ENCODE assay signal across 2 cellular contexts in the genomic region with DNA sequence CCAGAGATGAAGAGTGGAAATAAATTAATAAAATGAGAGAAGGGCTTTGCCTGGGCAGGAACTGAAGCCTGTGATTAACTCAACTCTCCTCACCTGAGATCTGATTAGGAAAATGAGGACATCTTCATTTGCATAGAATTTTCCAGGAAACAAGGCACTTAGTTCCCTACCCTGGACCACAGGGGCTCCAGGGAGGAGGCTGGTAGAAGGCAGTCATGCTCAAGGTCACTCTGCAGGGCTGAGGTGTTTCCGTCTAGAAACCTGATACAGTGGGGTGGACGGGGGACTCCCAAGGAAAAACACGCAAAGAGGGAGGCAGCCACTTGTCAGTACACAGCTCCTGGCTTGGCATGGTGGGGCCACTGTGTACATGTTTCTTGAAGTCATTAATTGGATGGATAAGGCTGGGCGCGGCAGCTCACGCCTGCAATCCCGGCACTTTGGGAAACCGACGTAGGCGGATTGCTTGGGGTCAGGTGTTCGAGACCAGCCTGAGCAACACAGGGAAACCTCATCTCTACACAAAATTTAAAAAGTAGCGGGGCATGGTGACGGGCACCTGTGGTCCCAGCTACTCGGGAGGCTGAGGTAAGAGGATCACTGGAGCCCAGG.
TF ChIP-seq lines count a peak whose summit lies in the region.

No MANE protein-coding gene starts in this region.

TF ChIP-seq in GM23338, 12 proteins besides CTCF, POLR2A, EP300 and RAD21:
- TF ChIP-seq NANOG (IDR thresholded peaks at IDR 0.05; ENCODE audit: borderline replicate concordance): no peak
- TF ChIP-seq, protein P1, sequence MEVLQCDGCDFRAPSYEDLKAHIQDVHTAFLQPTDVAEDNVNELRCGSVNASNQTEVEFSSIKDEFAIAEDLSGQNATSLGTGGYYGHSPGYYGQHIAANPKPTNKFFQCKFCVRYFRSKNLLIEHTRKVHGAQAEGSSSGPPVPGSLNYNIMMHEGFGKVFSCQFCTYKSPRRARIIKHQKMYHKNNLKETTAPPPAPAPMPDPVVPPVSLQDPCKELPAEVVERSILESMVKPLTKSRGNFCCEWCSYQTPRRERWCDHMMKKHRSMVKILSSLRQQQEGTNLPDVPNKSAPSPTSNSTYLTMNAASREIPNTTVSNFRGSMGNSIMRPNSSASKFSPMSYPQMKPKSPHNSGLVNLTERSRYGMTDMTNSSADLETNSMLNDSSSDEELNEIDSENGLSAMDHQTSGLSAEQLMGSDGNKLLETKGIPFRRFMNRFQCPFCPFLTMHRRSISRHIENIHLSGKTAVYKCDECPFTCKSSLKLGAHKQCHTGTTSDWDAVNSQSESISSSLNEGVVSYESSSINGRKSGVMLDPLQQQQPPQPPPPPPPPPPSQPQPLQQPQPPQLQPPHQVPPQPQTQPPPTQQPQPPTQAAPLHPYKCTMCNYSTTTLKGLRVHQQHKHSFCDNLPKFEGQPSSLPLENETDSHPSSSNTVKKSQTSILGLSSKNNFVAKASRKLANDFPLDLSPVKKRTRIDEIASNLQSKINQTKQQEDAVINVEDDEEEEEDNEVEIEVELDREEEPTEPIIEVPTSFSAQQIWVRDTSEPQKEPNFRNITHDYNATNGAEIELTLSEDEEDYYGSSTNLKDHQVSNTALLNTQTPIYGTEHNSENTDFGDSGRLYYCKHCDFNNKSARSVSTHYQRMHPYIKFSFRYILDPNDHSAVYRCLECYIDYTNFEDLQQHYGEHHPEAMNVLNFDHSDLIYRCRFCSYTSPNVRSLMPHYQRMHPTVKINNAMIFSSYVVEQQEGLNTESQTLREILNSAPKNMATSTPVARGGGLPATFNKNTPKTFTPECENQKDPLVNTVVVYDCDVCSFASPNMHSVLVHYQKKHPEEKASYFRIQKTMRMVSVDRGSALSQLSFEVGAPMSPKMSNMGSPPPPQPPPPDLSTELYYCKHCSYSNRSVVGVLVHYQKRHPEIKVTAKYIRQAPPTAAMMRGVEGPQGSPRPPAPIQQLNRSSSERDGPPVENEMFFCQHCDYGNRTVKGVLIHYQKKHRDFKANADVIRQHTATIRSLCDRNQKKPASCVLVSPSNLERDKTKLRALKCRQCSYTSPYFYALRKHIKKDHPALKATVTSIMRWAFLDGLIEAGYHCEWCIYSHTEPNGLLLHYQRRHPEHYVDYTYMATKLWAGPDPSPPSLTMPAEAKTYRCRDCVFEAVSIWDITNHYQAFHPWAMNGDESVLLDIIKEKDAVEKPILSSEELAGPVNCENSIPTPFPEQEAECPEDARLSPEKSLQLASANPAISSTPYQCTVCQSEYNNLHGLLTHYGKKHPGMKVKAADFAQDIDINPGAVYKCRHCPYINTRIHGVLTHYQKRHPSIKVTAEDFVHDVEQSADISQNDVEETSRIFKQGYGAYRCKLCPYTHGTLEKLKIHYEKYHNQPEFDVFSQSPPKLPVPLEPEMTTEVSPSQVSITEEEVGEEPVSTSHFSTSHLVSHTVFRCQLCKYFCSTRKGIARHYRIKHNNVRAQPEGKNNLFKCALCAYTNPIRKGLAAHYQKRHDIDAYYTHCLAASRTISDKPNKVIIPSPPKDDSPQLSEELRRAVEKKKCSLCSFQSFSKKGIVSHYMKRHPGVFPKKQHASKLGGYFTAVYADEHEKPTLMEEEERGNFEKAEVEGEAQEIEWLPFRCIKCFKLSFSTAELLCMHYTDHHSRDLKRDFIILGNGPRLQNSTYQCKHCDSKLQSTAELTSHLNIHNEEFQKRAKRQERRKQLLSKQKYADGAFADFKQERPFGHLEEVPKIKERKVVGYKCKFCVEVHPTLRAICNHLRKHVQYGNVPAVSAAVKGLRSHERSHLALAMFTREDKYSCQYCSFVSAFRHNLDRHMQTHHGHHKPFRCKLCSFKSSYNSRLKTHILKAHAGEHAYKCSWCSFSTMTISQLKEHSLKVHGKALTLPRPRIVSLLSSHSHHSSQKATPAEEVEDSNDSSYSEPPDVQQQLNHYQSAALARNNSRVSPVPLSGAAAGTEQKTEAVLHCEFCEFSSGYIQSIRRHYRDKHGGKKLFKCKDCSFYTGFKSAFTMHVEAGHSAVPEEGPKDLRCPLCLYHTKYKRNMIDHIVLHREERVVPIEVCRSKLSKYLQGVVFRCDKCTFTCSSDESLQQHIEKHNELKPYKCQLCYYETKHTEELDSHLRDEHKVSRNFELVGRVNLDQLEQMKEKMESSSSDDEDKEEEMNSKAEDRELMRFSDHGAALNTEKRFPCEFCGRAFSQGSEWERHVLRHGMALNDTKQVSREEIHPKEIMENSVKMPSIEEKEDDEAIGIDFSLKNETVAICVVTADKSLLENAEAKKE (CRISPR knock-in tag; IDR thresholded peaks at IDR 0.05): no peak
- no peak for TF ChIP-seq POLR2AphosphoS5 (IDR thresholded peaks at IDR 0.05; ENCODE audit: low read depth)
- TF ChIP-seq JUNB (IDR thresholded peaks at IDR 0.05; ENCODE audit: unreplicated experiment): no peak
TF ChIP-seq in GM23338: peak in this region for 0.

TF ChIP-seq in H1, 55 proteins besides CTCF, POLR2A, EP300 and RAD21:
- TF ChIP-seq JUN (IDR thresholded peaks at IDR 0.05; ENCODE audit: low read depth, low read length) (no peak), GTF2F1 (IDR thresholded peaks at IDR 0.05; ENCODE audit: borderline replicate concordance, low read depth, low read length) (no peak), TCF12 (IDR thresholded peaks at IDR 0.05; ENCODE audit: low read depth, low read length) (no peak), POU5F1 (IDR thresholded peaks at IDR 0.05; ENCODE audit: low read depth, low read length) (no peak), KDM1A (IDR thresholded peaks at IDR 0.05; ENCODE audit: borderline replicate concordance, low read length) (no peak), RNF2 (IDR thresholded peaks at IDR 0.05; ENCODE audit: borderline replicate concordance, low read depth, low read length, missing control alignments, poor library complexity, severe bottlenecking) (no peak)
